Comparison of ENCODE assay signal across 25 cellular contexts in genomic region chr5:121979691-121980090, GRCh38. TPM values are rescaled to one million over a fixed set of nuclear protein-coding genes. Genes with fewer than 3 reads are reported as not detected.
DNase-seq lines count a peak whose midpoint lies in the region; ATAC-seq and TF ChIP-seq lines count a peak whose summit lies in the region.
"Had no signal": no experiment of that assay in that cellular context is flagged by ENCODE, and none has a peak within 500 bp of the region (broad histone marks: within the 10 kb centered on the region; RNA-seq: fewer than 3 reads in every experiment).

No MANE protein-coding gene starts in this region.

- H3K36me3 ChIP-seq in BLaER1 treated with 17β-estradiol and CSF1 and Interleukin-3, amounts not matched to agents 10 nM and 100 nM: peaks cover 39 to 83% (median 56%) of the 10 kb centered on the region in 11 experiments; a peak in 21 of 22 replicates
- H3K36me3 ChIP-seq: tibial nerve had no signal

- DNase-seq in LNCaP clone FGC (ENCODE audit: low read depth) (peak; percentile 52), OCI-M1 (lab: John Stamatoyannopoulos, UW) (peak; percentile 3), left colon (no peak), activated gamma-delta T cell treated with Interleukin-2 at 50 U/mL for 16 hours (no peak), cardiac septum (ENCODE audit: low spot score) (no peak)
- DNase-seq: activated CD4-positive, alpha-beta T cell treated with anti-CD3 and anti-CD28 coated beads for 1 hour; activated CD8-positive, alpha-beta T cell treated with anti-CD3 and anti-CD28 coated beads for 36 hours; activated naive CD8-positive, alpha-beta T cell treated with anti-CD3 and anti-CD28 coated beads, Interleukin-2, amount 10 ng/mL, durations not matched to agents 7 days and 5 days; CD8-positive, alpha-beta memory T cell; DMS 273 treated with DMSO at 0.1 percent for 48 hours; dorsolateral prefrontal cortex; EL; H9; NCI-H1694; NCI-H2171 treated with DMSO at 0.1 percent for 48 hours; NCI-H510A treated with DMSO at 0.1 percent for 48 hours; NK-92 treated with Interleukin-12 subunit alpha and Interleukin-12 subunit beta, amount 100 ng/mL, for 24 hours; small intestine; stimulated activated CD4-positive, alpha-beta T cell treated with anti-CD3 and anti-CD28 coated beads, Interleukin-1b, Interleukin-23, amount 100 ng/mL, for 48 hours; T-helper 17 cell had no signal

- peak overlapping the region in 9 of 11 experiments; percentile 4 to 67 (median 38); a peak in 14 of 22 replicates for H3K4me2 ChIP-seq in BLaER1 treated with 17β-estradiol and CSF1 and Interleukin-3, amounts not matched to agents 10 nM and 100 nM

- H3K27me3 ChIP-seq in BLaER1 treated with 17β-estradiol and CSF1 and Interleukin-3, amounts not matched to agents 10 nM and 100 nM: no peaks in the 10 kb centered on the region
- H3K27me3 ChIP-seq: dorsolateral prefrontal cortex, tibial nerve had no signal

- H3K9me3 ChIP-seq in BLaER1 treated with 17β-estradiol and CSF1 and Interleukin-3, amounts not matched to agents 10 nM and 100 nM (replicated peaks in 1 of 11): peaks cover 0 to 12% (median 0%) of the 10 kb centered on the region in 11 experiments; a peak in 4 of 22 replicates
- H3K9me3 ChIP-seq: tibial nerve had no signal

- no peak overlapping the region for H3K9ac ChIP-seq in BLaER1 treated with 17β-estradiol and CSF1 and Interleukin-3, amounts not matched to agents 10 nM and 100 nM
- H3K9ac ChIP-seq: parathyroid adenoma had no signal

- peak; percentile 41 for ATAC-seq in left colon
- no peak for ATAC-seq in GM21529 (IDR thresholded peaks at IDR 0.05; ENCODE audit: unreplicated experiment)
- no peak for ATAC-seq in GM18511 (IDR thresholded peaks at IDR 0.05; ENCODE audit: unreplicated experiment)
- ATAC-seq: activated CD8-positive, alpha-beta T cell treated with anti-CD3 and anti-CD28 coated beads for 36 hours; T-helper 17 cell had no signal

- intact Hi-C loops in left colon (cut with DNase I, micrococcal nuclease) (no loop called here), cardiac septum (cut with DNase I) (no loop called here)

- peaks cover 0 to 45% (median 0%) of the 10 kb centered on the region in 11 experiments; a peak in 7 of 22 replicates for H4K20me1 ChIP-seq in BLaER1 treated with 17β-estradiol and CSF1 and Interleukin-3, amounts not matched to agents 10 nM and 100 nM

- peak overlapping the region in 8 of 11 experiments; percentile 9 to 63 (median 32); a peak in 14 of 22 replicates for H3K27ac ChIP-seq in BLaER1 treated with 17β-estradiol and CSF1 and Interleukin-3, amounts not matched to agents 10 nM and 100 nM
- H3K27ac ChIP-seq: dorsolateral prefrontal cortex, parathyroid adenoma, tibial nerve had no signal

- no peak for TF ChIP-seq CTCF in LNCaP clone FGC (IDR thresholded peaks at IDR 0.05; ENCODE audit: control insufficient read depth, extremely low read depth, insufficient read depth)

- H3K4me3 ChIP-seq in BLaER1 treated with 17β-estradiol and CSF1 and Interleukin-3, amounts not matched to agents 10 nM and 100 nM: no peak overlapping the region
- no peak overlapping the region for H3K4me3 ChIP-seq in LNCaP clone FGC (ENCODE audit: low read depth, low read length)
- H3K4me3 ChIP-seq: dorsolateral prefrontal cortex, tibial nerve had no signal

- H3K4me1 ChIP-seq in BLaER1 treated with 17β-estradiol and CSF1 and Interleukin-3, amounts not matched to agents 10 nM and 100 nM: peaks cover 0 to 77% (median 47%) of the 10 kb centered on the region in 10 experiments; a peak in 17 of 20 replicates
- H3K4me1 ChIP-seq: parathyroid adenoma had no signal

RNA-seq across cellular contexts. Expression of gene SRFBP1, which starts 17.9 kb away (rescaled TPM):
- 1 to 10 TPM; 8.6 to 9.8 TPM for total RNA-seq in left colon
- 6.5 TPM for total RNA-seq in cardiac septum

Comparison
In these comparisons a context has a peak if more than half of its experiments do, and no peak if none do; other contexts are left out.
1. DNase-seq: peak in LNCaP clone FGC (single experiment) and OCI-M1 (single experiment); none in left colon (0 of 2), activated gamma-delta T cell treated with Interleukin-2 at 50 U/mL for 16 hours (single experiment) and cardiac septum (single experiment).